8 cellular contexts compared by ENCODE assay signal in genomic region chr7:115230882-115231508, GRCh38.
DNase-seq lines count a peak whose midpoint lies in the region; ATAC-seq, FAIRE-seq and TF ChIP-seq lines count a peak whose summit lies in the region.

No MANE protein-coding gene starts in this region.

- no peaks in the 10 kb centered on the region for H3K27me3 Mint-ChIP-seq in chondrocyte (ENCODE audit: low read depth)

- H3K36me3 Mint-ChIP-seq in chondrocyte (ENCODE audit: low read depth): no peaks in the 10 kb centered on the region

- in situ Hi-C loops in G401 (cut with HindIII; ENCODE audit: low sequenced_read_pairs): no loop called here

- no peak overlapping the region for H3K4me3 Mint-ChIP-seq in chondrocyte (ENCODE audit: unreplicated experiment)

- H3K4me1 Mint-ChIP-seq in chondrocyte (ENCODE audit: low read depth): peaks cover 9% of the 10 kb centered on the region

- TF ChIP-seq CTCF in chondrocyte (IDR thresholded peaks at IDR 0.05) (no peak), pancreas (IDR thresholded peaks at IDR 0.05) (no peak)

- 16 to 19% methylated on average over 1 of the region's 1 CpG for WGBS in pancreas, 2 donors

- peak; percentile 1 for DNase-seq in G401 (ENCODE audit: low spot score)
- DNase-seq in NCI-H345 treated with DMSO at 0.1 percent for 48 hours (lab: John Stamatoyannopoulos, UW; ENCODE audit: unreplicated experiment): peak; percentile 95
- DNase-seq in chondrocyte (ENCODE audit: low spot score): no peak
- no peak for DNase-seq in pancreas
- no peak for DNase-seq in activated CD4-positive, alpha-beta T cell treated with anti-CD3 and anti-CD28 coated beads for 48 hours
- DNase-seq in activated CD4-positive, alpha-beta T cell treated with anti-CD3 and anti-CD28 coated beads for 1 hour: no peak

- no peak overlapping the region for H3K27ac ChIP-seq in pancreas

- H3K9me3 Mint-ChIP-seq in chondrocyte (ENCODE audit: low read depth): peaks cover 5% of the 10 kb centered on the region

- H3K27ac Mint-ChIP-seq in chondrocyte (ENCODE audit: unreplicated experiment): peak overlapping the region; percentile 42

- ATAC-seq in HG02885 (IDR thresholded peaks at IDR 0.05; ENCODE audit: poor library complexity, unreplicated experiment): peak; percentile 81
- peak; percentile 74 to 96 (median 86) for ATAC-seq in pancreas
- ATAC-seq in HG02623 (IDR thresholded peaks at IDR 0.05; ENCODE audit: unreplicated experiment): no peak

- peak; percentile 41 for FAIRE-seq in pancreas (lab: Jason Lieb, UNC)

- H3K9me3 ChIP-seq in pancreas: no peaks in the 10 kb centered on the region

- no peaks in the 10 kb centered on the region for H3K27me3 ChIP-seq in pancreas

- no peaks in the 10 kb centered on the region for H3K36me3 ChIP-seq in pancreas

- no peak overlapping the region for H3K4me3 ChIP-seq in pancreas

- intact Hi-C loops in pancreas (cut with DNase I): no loop called here

- H3K4me1 ChIP-seq in pancreas: no peaks in the 10 kb centered on the region

Comparison
In these comparisons a context has a peak if more than half of its experiments do, and no peak if none do; other contexts are left out.
1. DNase-seq: peak in G401 (single experiment) and NCI-H345 treated with DMSO at 0.1 percent for 48 hours (single experiment); none in chondrocyte (single experiment), pancreas (0 of 6), activated CD4-positive, alpha-beta T cell treated with anti-CD3 and anti-CD28 coated beads for 48 hours (single experiment) and activated CD4-positive, alpha-beta T cell treated with anti-CD3 and anti-CD28 coated beads for 1 hour (single experiment).